In the genomic region with DNA sequence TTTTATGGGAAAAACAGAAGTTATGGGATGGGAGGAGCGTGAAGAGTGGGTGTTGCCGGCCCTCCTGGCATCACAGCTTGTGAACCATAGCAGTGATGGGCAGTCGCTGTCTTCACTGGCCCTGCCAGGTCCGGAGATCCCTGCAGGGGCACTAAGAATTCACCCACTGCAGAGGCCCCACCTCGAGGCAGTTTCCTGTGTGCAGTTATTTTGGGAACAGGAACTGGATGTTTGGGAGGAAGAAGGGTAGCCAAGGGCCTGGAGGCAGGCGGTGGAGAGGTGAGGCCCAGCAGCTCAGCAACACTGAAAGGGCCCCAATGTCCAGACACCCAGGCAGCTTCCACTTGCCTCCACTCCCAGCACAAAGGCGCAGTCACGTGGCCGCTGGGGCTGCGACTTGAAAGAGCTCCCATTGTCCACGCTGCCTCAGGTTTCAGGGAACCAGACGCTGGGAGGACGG, we compare ENCODE assay signal across 8 cellular contexts.
DNase-seq lines count a peak whose midpoint lies in the region; ATAC-seq, FAIRE-seq and TF ChIP-seq lines count a peak whose summit lies in the region.

No MANE protein-coding gene starts in this region.

- DNase-seq in ELR (ENCODE audit: low read depth) (peak; percentile 4), astrocyte of the hippocampus (ENCODE audit: low read depth, low spot score) (peak; percentile 77), right atrium auricular region (ENCODE audit: low spot score) (peak; percentile 89), pulmonary artery endothelial cell (ENCODE audit: low read depth, low spot score) (peak; percentile 7), GM19239 (ENCODE audit: insufficient read length, low spot score) (no peak), mesenteric fat pad (ENCODE audit: low spot score) (no peak), activated gamma-delta T cell treated with Interleukin-2 at 50 U/mL for 16 hours (no peak)

- H3K9me3 ChIP-seq in right atrium auricular region = no peaks in the 10 kb centered on the region

- ATAC-seq in HG03139 (IDR thresholded peaks at IDR 0.05; ENCODE audit: unreplicated experiment) = no peak

- peak overlapping the region in 1 of 2 donors; percentile 8 for H3K4me3 ChIP-seq in right atrium auricular region

- H3K36me3 ChIP-seq in right atrium auricular region = no peaks in the 10 kb centered on the region

- TF ChIP-seq CTCF in right atrium auricular region (IDR thresholded peaks at IDR 0.05) = no peak

- peaks cover 0 to 27% of the 10 kb centered on the region in 2 donors for H3K4me1 ChIP-seq in right atrium auricular region

- FAIRE-seq in GM19239 (lab: Jason Lieb, UNC) = no peak

- H3K27me3 ChIP-seq in right atrium auricular region = no peaks in the 10 kb centered on the region

- peak overlapping the region; percentile 75 for H3K27ac ChIP-seq in right atrium auricular region

Comparison
In these comparisons a context has a peak if more than half of its experiments do, and no peak if none do; other contexts are left out.
1. DNase-seq: peak in ELR (single experiment), astrocyte of the hippocampus (single experiment), right atrium auricular region (single experiment) and pulmonary artery endothelial cell (single experiment); none in GM19239 (single experiment), mesenteric fat pad (single experiment) and activated gamma-delta T cell treated with Interleukin-2 at 50 U/mL for 16 hours (single experiment).